ENCODE assay signal across 1 cellular context in genomic region chr1:232528472-232529089, GRCh38.
TF ChIP-seq lines count a peak whose summit lies in the region.

No MANE protein-coding gene starts in this region.

TF ChIP-seq in HepG2, 621 proteins besides CTCF, POLR2A, EP300 and RAD21 (continued from another document):
- TF ChIP-seq AFF4 (CRISPR knock-in tag; IDR thresholded peaks at IDR 0.05): no peak
- no peak for TF ChIP-seq NFKB2 (CRISPR knock-in tag; IDR thresholded peaks at IDR 0.05; ENCODE audit: borderline replicate concordance)
- no peak for TF ChIP-seq MXI1 (IDR thresholded peaks at IDR 0.05; ENCODE audit: borderline replicate concordance, low read depth, low read length)
- TF ChIP-seq ZNF350 (CRISPR knock-in tag; IDR thresholded peaks at IDR 0.05; ENCODE audit: borderline replicate concordance, low read depth): no peak
- no peak for TF ChIP-seq CBFB (CRISPR knock-in tag; IDR thresholded peaks at IDR 0.05)
- TF ChIP-seq PHF5A (CRISPR knock-in tag; IDR thresholded peaks at IDR 0.05; ENCODE audit: low read depth, unreplicated experiment): no peak
- no peak for TF ChIP-seq ELF4 (CRISPR knock-in tag; IDR thresholded peaks at IDR 0.05; ENCODE audit: borderline replicate concordance)
- no peak for TF ChIP-seq SNAPC2 (CRISPR knock-in tag; IDR thresholded peaks at IDR 0.05)
- TF ChIP-seq CC2D1A (CRISPR knock-in tag; IDR thresholded peaks at IDR 0.05): no peak
